Comparison of ENCODE assay signal across 8 cellular contexts in the genomic region with DNA sequence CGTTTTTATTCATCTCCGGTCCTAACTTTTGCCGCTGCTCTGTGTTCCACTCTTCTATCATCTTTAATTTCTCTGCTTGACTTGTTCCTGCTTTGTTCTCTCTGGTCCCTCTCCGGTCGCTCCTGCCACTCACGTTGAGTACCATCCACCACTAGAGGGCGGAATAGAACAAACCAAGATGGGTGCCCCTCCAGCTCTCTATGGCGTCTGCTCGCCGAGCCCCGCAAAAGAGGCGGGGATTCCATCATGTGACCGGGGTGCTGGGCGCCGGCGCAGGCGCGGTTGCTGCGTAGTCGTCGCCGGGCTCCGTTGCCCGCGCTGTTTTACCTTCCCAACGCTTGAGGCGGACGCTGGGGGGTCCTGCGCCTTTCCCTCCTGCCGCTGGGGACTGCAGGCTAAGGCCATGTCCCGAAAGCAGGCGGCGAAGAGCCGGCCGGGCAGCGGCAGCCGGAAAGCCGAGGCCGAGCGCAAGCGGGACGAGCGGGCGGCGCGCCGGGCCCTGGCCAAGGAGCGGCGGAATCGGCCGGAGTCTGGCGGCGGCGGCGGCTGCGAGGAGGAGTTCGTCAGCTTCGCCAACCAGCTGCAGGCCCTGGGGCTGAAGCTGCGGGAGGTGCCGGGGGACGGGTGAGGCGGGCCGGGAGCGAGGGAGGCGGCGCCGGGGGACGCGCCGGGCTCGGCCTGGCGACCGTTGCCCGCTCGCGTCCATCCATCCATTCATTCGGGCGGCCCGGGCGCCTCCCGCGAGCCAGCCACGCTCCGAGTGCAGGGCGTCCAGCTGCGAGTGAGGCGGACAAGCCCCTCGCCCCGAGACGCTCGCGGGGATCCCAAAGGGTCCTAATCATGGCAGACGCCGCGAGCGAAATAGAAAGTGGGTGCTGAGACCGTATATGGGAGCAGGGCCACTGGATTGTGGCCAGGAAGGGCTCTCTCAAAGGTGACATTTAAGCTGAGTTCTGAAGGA. TPM values are rescaled to one million over a fixed set of nuclear protein-coding genes. Genes with fewer than 3 reads are reported as not detected.
DNase-seq lines count a peak whose midpoint lies in the region; ATAC-seq and TF ChIP-seq lines count a peak whose summit lies in the region.

A gene with protein sequence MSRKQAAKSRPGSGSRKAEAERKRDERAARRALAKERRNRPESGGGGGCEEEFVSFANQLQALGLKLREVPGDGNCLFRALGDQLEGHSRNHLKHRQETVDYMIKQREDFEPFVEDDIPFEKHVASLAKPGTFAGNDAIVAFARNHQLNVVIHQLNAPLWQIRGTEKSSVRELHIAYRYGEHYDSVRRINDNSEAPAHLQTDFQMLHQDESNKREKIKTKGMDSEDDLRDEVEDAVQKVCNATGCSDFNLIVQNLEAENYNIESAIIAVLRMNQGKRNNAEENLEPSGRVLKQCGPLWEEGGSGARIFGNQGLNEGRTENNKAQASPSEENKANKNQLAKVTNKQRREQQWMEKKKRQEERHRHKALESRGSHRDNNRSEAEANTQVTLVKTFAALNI (plus strand): TSS at position 285 of the 961 bp plus-strand sequence. CDS start 119 bp downstream, at position 404.

- H3K27me3 Mint-ChIP-seq in activated B cell treated with CpG ODN at 0.5 μM for 24 hours: peaks cover 5% of the 10 kb centered on the region

- TF ChIP-seq CTCF in AG10803 (conservative IDR thresholded peaks at IDR 0.05; ENCODE audit: low read length) (peak; percentile 85), activated B cell treated with CpG ODN at 0.5 μM for 24 hours (IDR thresholded peaks at IDR 0.05) (peak; percentile 64)

- peak; percentile 92 for ATAC-seq in GM19023 (IDR thresholded peaks at IDR 0.05; ENCODE audit: unreplicated experiment)
- ATAC-seq in HG03280 (IDR thresholded peaks at IDR 0.05; ENCODE audit: unreplicated experiment): peak; percentile 95
- ATAC-seq in activated B cell treated with CpG ODN at 0.5 μM for 24 hours (ENCODE audit: low read depth): peak; percentile 96

- peak within 1 kb of the TSS; percentile 84 for H3K27ac Mint-ChIP-seq in activated B cell treated with CpG ODN at 0.5 μM for 24 hours

- CTCF ChIA-PET in activated B cell treated with CpG ODN at 0.5 μM for 24 hours (lab: Charles Lee): interaction anchor here (1.9 kb wide), 1 partner anchor 34 kb away, joined by 11 read pairs; no protein-coding TSS in a partner anchor

- POLR2A ChIA-PET in activated B cell treated with CpG ODN at 0.5 μM for 24 hours (lab: Charles Lee): interaction anchor here (0.6 to 1.4 kb wide), 5 partner anchors 12 to 318 kb away, joined by 3 to 5 read pairs (median 3); no protein-coding TSS in a partner anchor

- H3K4me3 ChIP-seq in AG10803 (ENCODE audit: low read length): peak within 1 kb of the TSS; percentile 84

- H3K36me3 Mint-ChIP-seq in activated B cell treated with CpG ODN at 0.5 μM for 24 hours (ENCODE audit: low read depth): peaks cover 9% of the 10 kb centered on the region

- DNase-seq in AG10803 (ENCODE audit: low read depth) (peak; percentile 96), NCI-H345 (lab: John Stamatoyannopoulos, UW) (peak; percentile 99), activated B cell treated with CpG ODN at 0.5 μM for 24 hours (peak; percentile 90), iris pigment epithelial cell (ENCODE audit: low read depth) (peak; percentile 96)
- DNase-seq in central memory CD4-positive, alpha-beta T cell: peak; percentile 96
- DNase-seq in stimulated activated CD4-positive, alpha-beta T cell treated with anti-CD3 and anti-CD28 coated beads, Interleukin-12 subunit alpha, Interleukin-12 subunit beta, amount 100 ng/mL, for 4 hours: peak; percentile 88

- H3K4me1 Mint-ChIP-seq in activated B cell treated with CpG ODN at 0.5 μM for 24 hours: peaks cover 30% of the 10 kb centered on the region

- H3K4me3 Mint-ChIP-seq in activated B cell treated with CpG ODN at 0.5 μM for 24 hours: peak within 1 kb of the TSS; percentile 87

- H3K9me3 Mint-ChIP-seq in activated B cell treated with CpG ODN at 0.5 μM for 24 hours: no peaks in the 10 kb centered on the region

- intact Hi-C loops in activated B cell treated with CpG ODN at 0.5 μM for 24 hours (cut with micrococcal nuclease): loop anchor here (1.0 to 10.0 kb wide), 3 partner anchors 84 to 612 kb away; a partner anchor contains a TSS

RNA-seq across cellular contexts. Expression of the gene that starts here (rescaled TPM):
- 13.2 and 14.2 TPM in 2 replicates for total RNA-seq in activated B cell treated with CpG ODN at 0.5 μM for 24 hours

Comparison
In these comparisons a context has a peak if more than half of its experiments do, and no peak if none do; other contexts are left out.
1. Peak in every context shown above with its lines: DNase-seq, ATAC-seq and H3K4me3 ChIP-seq.